Comparison of ENCODE assay signal across 16 cellular contexts in the genomic region with DNA sequence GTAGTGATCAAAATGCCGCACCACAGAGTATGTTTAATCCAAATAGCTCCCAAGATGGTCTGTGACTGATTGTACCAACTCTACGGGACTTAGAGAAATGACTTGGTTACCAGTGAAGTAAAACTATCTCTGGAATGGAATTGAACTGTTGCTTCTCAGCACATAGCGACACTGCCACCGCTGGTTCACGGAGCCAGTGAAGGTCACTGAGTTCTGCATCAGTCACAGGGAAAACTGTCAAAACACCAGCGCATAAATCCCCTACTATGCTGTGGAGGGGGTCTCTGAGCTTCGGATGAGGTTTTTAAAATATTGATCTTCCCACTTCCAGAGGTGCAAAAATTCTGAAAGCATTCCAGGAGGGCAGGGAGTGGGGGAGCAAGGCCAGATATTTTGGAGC.
"Had no signal": no experiment of that assay in that cellular context is flagged by ENCODE, and none has a peak within 500 bp of the region (broad histone marks: within the 10 kb centered on the region; RNA-seq: fewer than 3 reads in every experiment).

No MANE protein-coding gene starts in this region.

- H3K9me3 Mint-ChIP-seq: activated naive CD8-positive, alpha-beta T cell treated with anti-CD3 and anti-CD28 coated beads for 36 hours; activated T-cell treated with anti-CD3 and anti-CD28 coated beads, Interleukin-2, amount 50 U/mL, for 72 hours; central memory CD8-positive, alpha-beta T cell; naive B cell; stimulated activated naive CD8-positive, alpha-beta T cell treated with anti-CD3 and anti-CD28 coated beads, Interleukin-15, amount 100 ng/mL, for 72 hours had no signal

- H3K4me1 ChIP-seq: foreskin keratinocyte, psoas muscle had no signal

- H3K36me3 ChIP-seq: brain microvascular endothelial cell, left lung, upper lobe of right lung had no signal

- ATAC-seq: activated T-cell treated with anti-CD3 and anti-CD28 coated beads, Interleukin-2, amount 50 U/mL, for 72 hours; foreskin keratinocyte; left lung; psoas muscle; stimulated activated naive CD8-positive, alpha-beta T cell treated with anti-CD3 and anti-CD28 coated beads, Interleukin-15, amount 100 ng/mL, for 72 hours; upper lobe of right lung had no signal

- H3K4me3 Mint-ChIP-seq: activated naive CD8-positive, alpha-beta T cell treated with anti-CD3 and anti-CD28 coated beads for 36 hours; activated T-cell treated with anti-CD3 and anti-CD28 coated beads, Interleukin-2, amount 50 U/mL, for 72 hours; central memory CD8-positive, alpha-beta T cell; stimulated activated naive CD8-positive, alpha-beta T cell treated with anti-CD3 and anti-CD28 coated beads, Interleukin-15, amount 100 ng/mL, for 72 hours had no signal

- H3K36me3 Mint-ChIP-seq: activated naive CD8-positive, alpha-beta T cell treated with anti-CD3 and anti-CD28 coated beads for 36 hours; naive B cell had no signal

- DNase-seq: activated CD4-positive, alpha-beta T cell treated with anti-CD3 and anti-CD28 coated beads, Interleukin-2, amount 50 U/mL, for 1 hour; activated naive CD8-positive, alpha-beta T cell treated with anti-CD3 and anti-CD28 coated beads for 36 hours; activated T-cell treated with anti-CD3 and anti-CD28 coated beads, Interleukin-2, amount 50 U/mL, for 72 hours; foreskin keratinocyte; glutamatergic neuron; kidney; left lung; mammary epithelial cell; naive B cell; psoas muscle; stimulated activated naive CD8-positive, alpha-beta T cell treated with anti-CD3 and anti-CD28 coated beads, Interleukin-15, amount 100 ng/mL, for 72 hours; upper lobe of right lung had no signal

- H3K4me3 ChIP-seq: coronary artery, left lung, psoas muscle, testis, upper lobe of right lung had no signal

- H3K27ac Mint-ChIP-seq: activated naive CD8-positive, alpha-beta T cell treated with anti-CD3 and anti-CD28 coated beads for 36 hours; activated T-cell treated with anti-CD3 and anti-CD28 coated beads, Interleukin-2, amount 50 U/mL, for 72 hours; stimulated activated naive CD8-positive, alpha-beta T cell treated with anti-CD3 and anti-CD28 coated beads, Interleukin-15, amount 100 ng/mL, for 72 hours had no signal

- H3K27me3 ChIP-seq: testis had no signal

- H3K27me3 Mint-ChIP-seq: central memory CD8-positive, alpha-beta T cell had no signal

- H3K27ac ChIP-seq: brain microvascular endothelial cell, coronary artery, foreskin keratinocyte, left lung, psoas muscle, testis, upper lobe of right lung had no signal

- H3K9me3 ChIP-seq: left lung, psoas muscle, testis, upper lobe of right lung had no signal
